ENCODE assay signal across 17 cellular contexts in genomic region chr9:31730398-31730797, GRCh38.
A peak's percentile ranks its signal among the peaks of the same experiment; 100 is the strongest.
DNase-seq lines count a peak whose midpoint lies in the region; ATAC-seq and TF ChIP-seq lines count a peak whose summit lies in the region.
"Had no signal": no experiment of that assay in that cellular context is flagged by ENCODE, and none has a peak within 500 bp of the region (broad histone marks: within the 10 kb centered on the region; RNA-seq: fewer than 3 reads in every experiment).

No MANE protein-coding gene starts in this region.

- no peaks in the 10 kb centered on the region for H3K4me1 ChIP-seq in uterus
- H3K4me1 ChIP-seq: SJCRH30 had no signal

- H3K27me3 ChIP-seq in uterus: no peaks in the 10 kb centered on the region
- H3K27me3 ChIP-seq: SJCRH30 had no signal

- H3K36me3 ChIP-seq in uterus: no peaks in the 10 kb centered on the region
- H3K36me3 ChIP-seq: SJCRH30 had no signal

- DNase-seq in Right ventricle myocardium inferior (ENCODE audit: missing footprints) (peak; percentile 71), left ventricle myocardium superior (no peak), NCI-H69 (lab: John Stamatoyannopoulos, UW) (peak; percentile 18), posterior vena cava (ENCODE audit: low spot score) (peak; percentile 76), uterus (no peak)
- DNase-seq: CD4-positive, alpha-beta T cell; GM23248; HCEC 1CT; Karpas-422; NCI-H1417 treated with DMSO at 0.1 percent for 48 hours; NCI-H2029 treated with DMSO at 0.1 percent for 48 hours; NCI-H82; SJCRH30 had no signal

- TF ChIP-seq POLR2A in uterus (IDR thresholded peaks at IDR 0.05): no peak

- intact Hi-C loops in Right ventricle myocardium inferior (cut with DNase I): no loop called here
- intact Hi-C loops in left ventricle myocardium superior (cut with micrococcal nuclease): no loop called here
- intact Hi-C loops in posterior vena cava (cut with DNase I): no loop called here
- intact Hi-C loops in uterus (cut with DNase I; ENCODE audit: low total_unique reads): no loop called here

- H3K27ac ChIP-seq in uterus: no peak overlapping the region
- H3K27ac ChIP-seq: GM23248, HL-60, RWPE1, SJCRH30 had no signal

- ATAC-seq in Right ventricle myocardium inferior: no peak
- no peak for ATAC-seq in left ventricle myocardium superior
- ATAC-seq in GM18861 (IDR thresholded peaks at IDR 0.05; ENCODE audit: unreplicated experiment): no peak
- no peak for ATAC-seq in GM19452 (IDR thresholded peaks at IDR 0.05; ENCODE audit: unreplicated experiment)

- no peak for TF ChIP-seq CTCF in uterus (IDR thresholded peaks at IDR 0.05)

- H3K4me3 ChIP-seq in uterus: no peak overlapping the region
- H3K4me3 ChIP-seq: GM23248, SJCRH30 had no signal

- no peaks in the 10 kb centered on the region for H3K9me3 ChIP-seq in uterus
- H3K9me3 ChIP-seq: SJCRH30 had no signal

Comparison
In these comparisons a context has a peak if more than half of its experiments do, and no peak if none do; other contexts are left out.
1. DNase-seq: peak in Right ventricle myocardium inferior (single experiment), NCI-H69 (single experiment) and posterior vena cava (single experiment); none in left ventricle myocardium superior (single experiment) and uterus (0 of 2).